In the genomic region with DNA sequence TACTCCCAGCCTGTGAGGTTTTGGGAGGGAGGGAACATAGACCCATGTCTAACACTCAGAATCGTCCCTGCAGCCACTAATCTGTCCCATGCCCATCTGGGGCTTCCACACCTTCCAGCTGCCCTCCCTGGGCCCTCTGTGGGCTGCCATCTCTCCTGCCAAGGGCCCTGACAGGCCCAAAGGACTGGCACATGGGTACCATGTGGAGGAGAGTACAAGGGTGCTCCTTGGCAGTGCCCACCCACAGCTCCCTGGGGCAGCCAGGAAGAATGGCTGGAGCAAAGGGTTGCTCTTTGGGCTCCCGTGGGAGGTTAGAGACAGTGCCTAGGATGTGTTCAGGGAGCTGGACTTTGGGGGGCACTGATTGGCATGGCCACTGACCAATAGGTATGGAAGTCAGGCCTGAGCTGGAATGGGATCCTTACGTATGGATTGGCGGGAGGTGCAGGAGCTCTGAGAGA, we compare ENCODE assay signal across 14 cellular contexts. TPM values are rescaled to one million over a fixed set of nuclear protein-coding genes. Genes with fewer than 3 reads are reported as not detected.
DNase-seq lines count a peak whose midpoint lies in the region; ATAC-seq, FAIRE-seq and TF ChIP-seq lines count a peak whose summit lies in the region.
"Had no signal": no experiment of that assay in that cellular context is flagged by ENCODE, and none has a peak within 500 bp of the region (broad histone marks: within the 10 kb centered on the region; RNA-seq: fewer than 3 reads in every experiment).

No MANE protein-coding gene starts in this region.

- peaks cover 0 to 2% (median 0%) of the 10 kb centered on the region in 8 donors for H3K9me3 Mint-ChIP-seq in CD4-positive, alpha-beta memory T cell
- H3K9me3 Mint-ChIP-seq: nephron had no signal

- H3K9me3 ChIP-seq in CD4-positive, alpha-beta memory T cell (ENCODE audit: control insufficient read depth in 1 of 2, low read length in 2 of 2) = no peaks in the 10 kb centered on the region
- no peaks in the 10 kb centered on the region for H3K9me3 ChIP-seq in Peyer's patch

- H3K27me3 ChIP-seq in CD4-positive, alpha-beta memory T cell (ENCODE audit: insufficient read depth, low read length) = no peaks in the 10 kb centered on the region
- H3K27me3 ChIP-seq in Peyer's patch (no peaks in the 10 kb centered on the region), dorsolateral prefrontal cortex (no peaks in the 10 kb centered on the region)

- H3K27me3 Mint-ChIP-seq in CD4-positive, alpha-beta memory T cell = no peaks in the 10 kb centered on the region

- H3K4me3 Mint-ChIP-seq in CD4-positive, alpha-beta memory T cell = no peak overlapping the region
- H3K4me3 Mint-ChIP-seq: nephron had no signal

- peaks cover 8 to 23% of the 10 kb centered on the region in 2 donors for H3K36me3 Mint-ChIP-seq in CD4-positive, alpha-beta memory T cell

- H3K4me1 ChIP-seq in CD4-positive, alpha-beta memory T cell (ENCODE audit: insufficient read depth, low read length) = peaks cover 19% of the 10 kb centered on the region
- H3K4me1 ChIP-seq in Peyer's patch = peaks cover 0 to under 1% (median 0%) of the 10 kb centered on the region in 4 donors
- H3K4me1 ChIP-seq: foreskin keratinocyte had no signal

- FAIRE-seq in HTR-8/SVneo (lab: Jason Lieb, UNC) = no peak
- FAIRE-seq: keratinocyte had no signal

- DNase-seq in CD4-positive, alpha-beta memory T cell = no peak
- DNase-seq in Peyer's patch (peak; percentile 14 to 45 (median 22)), dorsolateral prefrontal cortex (peak in 8 of 10 donors; percentile 6 to 39 (median 22)), posterior cingulate gyrus (peak in 6 of 10 donors; percentile 2 to 59 (median 10)), COLO829 (ENCODE audit: low spot score) (no peak), HTR-8/SVneo (ENCODE audit: insufficient read length, low spot score) (no peak)
- DNase-seq: foreskin keratinocyte, NCI-H1436 treated with DMSO at 0.1 percent for 48 hours, NCI-H526, SHP77 had no signal

- peaks cover 10% of the 10 kb centered on the region for H3K36me3 ChIP-seq in CD4-positive, alpha-beta memory T cell (ENCODE audit: insufficient read depth, low read length)
- peaks cover 0 to 14% (median 0%) of the 10 kb centered on the region in 3 donors for H3K36me3 ChIP-seq in Peyer's patch

- ATAC-seq in GM19463 (IDR thresholded peaks at IDR 0.05; ENCODE audit: unreplicated experiment) = no peak
- ATAC-seq in GM21528 (IDR thresholded peaks at IDR 0.05; ENCODE audit: low FRiP score, unreplicated experiment) = no peak

- POLR2A ChIA-PET in CD4-positive, alpha-beta memory T cell (lab: Charles Lee; ENCODE audit: partially characterized antibody) = interaction anchor here (1.4 to 1.7 kb wide), 2 partner anchors 26 to 56 kb away, joined by 4 to 5 read pairs; no protein-coding TSS in a partner anchor

- H3K4me1 Mint-ChIP-seq in CD4-positive, alpha-beta memory T cell = peaks cover 15 to 53% (median 34%) of the 10 kb centered on the region in 4 donors

- no peak overlapping the region for H3K4me3 ChIP-seq in CD4-positive, alpha-beta memory T cell (ENCODE audit: low read length in 2 of 2)
- no peak overlapping the region for H3K4me3 ChIP-seq in Peyer's patch
- H3K4me3 ChIP-seq in dorsolateral prefrontal cortex = no peak overlapping the region

- CTCF ChIA-PET in CD4-positive, alpha-beta memory T cell (lab: Charles Lee; ENCODE audit: partially characterized antibody) = interaction anchor here (0.7 to 6.0 kb wide), 18 partner anchors 10 to 292 kb away, joined by 3 to 75 read pairs (median 4); no protein-coding TSS in a partner anchor

- no peak overlapping the region for H3K27ac ChIP-seq in CD4-positive, alpha-beta memory T cell (ENCODE audit: low read depth, low read length)
- H3K27ac ChIP-seq in Peyer's patch (no peak overlapping the region), dorsolateral prefrontal cortex (peak overlapping the region in 3 of 59 donors; percentile 6 to 69 (median 65))
- H3K27ac ChIP-seq: foreskin keratinocyte had no signal

- TF ChIP-seq CTCF in Peyer's patch (IDR thresholded peaks at IDR 0.05) (no peak), dorsolateral prefrontal cortex (IDR thresholded peaks at IDR 0.05 in 54 of 56, conservative IDR thresholded peaks at IDR 0.05 in 2 of 56; ENCODE audit: low read depth in 1 of 56, partially characterized antibody in 56 of 56) (no peak)

- TF ChIP-seq POLR2A in Peyer's patch (IDR thresholded peaks at IDR 0.05) = no peak

- peak overlapping the region in 4 of 7 donors; percentile 27 to 59 (median 48) for H3K27ac Mint-ChIP-seq in CD4-positive, alpha-beta memory T cell

- intact Hi-C loops in CD4-positive, alpha-beta memory T cell (cut with micrococcal nuclease) = no loop called here
- intact Hi-C loops in dorsolateral prefrontal cortex (cut with DNase I) = loop anchor here (5.0 to 10.0 kb wide), 3 partner anchors 275 to 485 kb away; no protein-coding TSS in a partner anchor
- intact Hi-C loops in posterior cingulate gyrus (cut with DNase I) = loop anchor here (5.0 to 10.0 kb wide), 3 partner anchors 105 to 483 kb away; partner anchors contain the start of gene TSPAN18

RNA-seq across cellular contexts. Expression of gene CD82, which starts 56.8 kb away (rescaled TPM):
- 100 to 1,000 TPM; 130 to 133 TPM for total RNA-seq in CD4-positive, alpha-beta memory T cell
- 100 to 1,000 TPM; 250 to 260 TPM for polyA plus RNA-seq in CD4-positive, alpha-beta memory T cell
- total RNA-seq in Peyer's patch (100 to 1,000 TPM in 1 of 4 donors, 10 to 100 TPM in 3; 40.4 to 140 (median 78.4) TPM), dorsolateral prefrontal cortex (100 to 1,000 TPM in 11 of 120 experiments, 10 to 100 TPM in 109; 22.6 to 179 (median 59.4) TPM)

Comparison
In these comparisons a context has a peak if more than half of its experiments do, and no peak if none do; other contexts are left out.
1. DNase-seq: peak in Peyer's patch (3 of 3), dorsolateral prefrontal cortex (8 of 10) and posterior cingulate gyrus (6 of 10); none in CD4-positive, alpha-beta memory T cell (0 of 5), COLO829 (single experiment) and HTR-8/SVneo (single experiment).